ENCODE assay signal across 22 cellular contexts in the genomic region with DNA sequence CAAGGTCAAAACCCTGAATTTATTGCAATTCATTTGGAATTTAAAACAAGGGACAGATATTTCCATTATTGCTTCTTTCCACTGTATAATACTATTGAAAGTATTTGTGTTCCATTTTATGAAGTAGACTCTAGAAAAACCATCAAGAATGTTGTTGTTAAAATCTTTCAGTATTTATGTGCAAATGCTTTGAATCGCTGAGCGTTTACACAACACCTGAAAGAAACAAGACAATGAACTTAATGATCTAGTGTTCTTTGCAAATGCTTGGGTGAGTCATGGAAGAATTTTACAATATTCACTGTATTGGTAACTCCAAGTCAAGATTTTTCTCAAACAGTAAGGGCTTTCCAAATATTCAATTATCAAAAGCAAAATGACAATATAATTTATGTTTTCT.
"Had no signal": no experiment of that assay in that cellular context is flagged by ENCODE, and none has a peak within 500 bp of the region (broad histone marks: within the 10 kb centered on the region; RNA-seq: fewer than 3 reads in every experiment).

No MANE protein-coding gene starts in this region.

- H3K4me1 Mint-ChIP-seq: memory B cell; stimulated activated naive B cell treated with anti-CD40 and anti-IgM and Interleukin-4, amounts not matched to agents 10 μg/mL and 1 μg/mL and 100 μg/mL, for 72 hours had no signal

- H3K9me3 Mint-ChIP-seq: natural killer cell treated with Interleukin-12 subunit alpha and Interleukin-12 subunit beta and Interleukin-15 and Interleukin-18, amount 100 ng/mL, for 72 hours; stimulated activated naive CD8-positive, alpha-beta T cell treated with anti-CD3 and anti-CD28 coated beads, Interleukin-15, Interleukin-2, amounts not matched to agents 100 ng/mL and 50 ng/mL, for 24 hours had no signal

- ATAC-seq: mucosa of descending colon; naive thymus-derived CD4-positive, alpha-beta T cell; natural killer cell treated with Interleukin-12 subunit alpha and Interleukin-12 subunit beta and Interleukin-15 and Interleukin-18, amount 100 ng/mL, for 72 hours; right lobe of liver; stimulated activated naive B cell treated with anti-CD40 and anti-IgM and Interleukin-4, amounts not matched to agents 10 μg/mL and 1 μg/mL and 100 μg/mL, for 72 hours had no signal

- DNase-seq: islet precursor cell; left ventricle myocardium inferior; midbrain; mucosa of descending colon; naive thymus-derived CD4-positive, alpha-beta T cell; ovary; right lobe of liver; stimulated activated CD4-positive, alpha-beta T cell treated with anti-CD3 and anti-CD28 coated beads, Interleukin-1b, Interleukin-23, amount 100 ng/mL, for 48 hours; stimulated activated CD4-positive, alpha-beta T cell treated with anti-CD3 and anti-CD28 coated beads, Interleukin-4, amount 100 ng/mL, for 1 hour; stimulated activated naive B cell treated with anti-CD40 and anti-IgM and Interleukin-4, amounts not matched to agents 10 μg/mL and 1 μg/mL and 100 μg/mL, for 72 hours; tibial artery; uterus had no signal

- H3K4me3 ChIP-seq: left ventricle myocardium inferior, lung, mucosa of descending colon, ovary, right atrium auricular region, right lobe of liver, smooth muscle cell, suprapubic skin, thoracic aorta, tibial artery, uterus had no signal

- H3K4me3 Mint-ChIP-seq: memory B cell; naive thymus-derived CD4-positive, alpha-beta T cell; natural killer cell treated with Interleukin-12 subunit alpha and Interleukin-12 subunit beta and Interleukin-15 and Interleukin-18, amount 100 ng/mL, for 72 hours; stimulated activated naive B cell treated with anti-CD40 and anti-IgM and Interleukin-4, amounts not matched to agents 10 μg/mL and 1 μg/mL and 100 μg/mL, for 72 hours; stimulated activated naive CD8-positive, alpha-beta T cell treated with anti-CD3 and anti-CD28 coated beads, Interleukin-15, Interleukin-2, amounts not matched to agents 100 ng/mL and 50 ng/mL, for 24 hours; type B pancreatic cell had no signal

- H3K27me3 ChIP-seq: ovary, right atrium auricular region, right lobe of liver, suprapubic skin, tibial artery, uterus had no signal

- H3K36me3 ChIP-seq: left ventricle myocardium inferior, ovary, right lobe of liver, suprapubic skin, thoracic aorta, tibial artery, uterus had no signal

- H3K9me3 ChIP-seq: mucosa of descending colon, ovary, right lobe of liver, suprapubic skin, thoracic aorta, uterus had no signal

- H3K27ac ChIP-seq: left ventricle myocardium inferior, ovary, right atrium auricular region, right lobe of liver, suprapubic skin, thoracic aorta, tibial artery, uterus had no signal

- H3K4me1 ChIP-seq: right atrium auricular region, right lobe of liver, suprapubic skin, uterus had no signal

- H3K4me2 ChIP-seq: smooth muscle cell had no signal

- H3K36me3 Mint-ChIP-seq: memory B cell; natural killer cell treated with Interleukin-12 subunit alpha and Interleukin-12 subunit beta and Interleukin-15 and Interleukin-18, amount 100 ng/mL, for 72 hours; stimulated activated naive B cell treated with anti-CD40 and anti-IgM and Interleukin-4, amounts not matched to agents 10 μg/mL and 1 μg/mL and 100 μg/mL, for 72 hours; type B pancreatic cell had no signal

- H3K27ac Mint-ChIP-seq: memory B cell; naive thymus-derived CD4-positive, alpha-beta T cell; natural killer cell treated with Interleukin-12 subunit alpha and Interleukin-12 subunit beta and Interleukin-15 and Interleukin-18, amount 100 ng/mL, for 72 hours; progenitor cell of endocrine pancreas; stimulated activated naive B cell treated with anti-CD40 and anti-IgM and Interleukin-4, amounts not matched to agents 10 μg/mL and 1 μg/mL and 100 μg/mL, for 72 hours; stimulated activated naive CD8-positive, alpha-beta T cell treated with anti-CD3 and anti-CD28 coated beads, Interleukin-15, Interleukin-2, amounts not matched to agents 100 ng/mL and 50 ng/mL, for 24 hours; type B pancreatic cell had no signal
